12 cellular contexts compared by ENCODE assay signal in genomic region chr1:44103270-44104131, GRCh38.
A peak's percentile ranks its signal among the peaks of the same experiment; 100 is the strongest.
DNase-seq lines count a peak whose midpoint lies in the region; TF ChIP-seq lines count a peak whose summit lies in the region.
"Had no signal": no experiment of that assay in that cellular context is flagged by ENCODE, and none has a peak within 500 bp of the region (broad histone marks: within the 10 kb centered on the region; RNA-seq: fewer than 3 reads in every experiment).

No MANE protein-coding gene starts in this region.

- H3K36me3 ChIP-seq in brain microvascular endothelial cell (replicated peaks), result no peaks in the 10 kb centered on the region
- H3K36me3 ChIP-seq: SJCRH30 had no signal

- H3K4me3 ChIP-seq in brain microvascular endothelial cell (ENCODE audit: low read depth, low read length), result no peak overlapping the region
- H3K4me3 ChIP-seq: SJCRH30 had no signal

- in situ Hi-C loops in brain microvascular endothelial cell (cut with HindIII; ENCODE audit: low pct_ligation_motif_present, low sequenced_read_pairs), result no loop called here

- peaks cover 43% of the 10 kb centered on the region for H3K27me3 Mint-ChIP-seq in nephron progenitor cell (ENCODE audit: low read depth, poor library complexity)

- peak; percentile 88 for DNase-seq in DMS53 (lab: John Stamatoyannopoulos, UW)
- peak; percentile 36 for DNase-seq in HuH-7 (ENCODE audit: low spot score)
- DNase-seq in brain microvascular endothelial cell, result peak; percentile 24
- DNase-seq in nephron progenitor cell, result peak; percentile 61
- no peak for DNase-seq in NCI-H345 treated with DMSO at 0.1 percent for 48 hours (lab: John Stamatoyannopoulos, UW; ENCODE audit: unreplicated experiment)
- no peak for DNase-seq in NCI-H1105 (lab: John Stamatoyannopoulos, UW)
- DNase-seq in NCI-H1417 treated with DMSO at 0.1 percent for 48 hours (lab: John Stamatoyannopoulos, UW), result no peak
- no peak for DNase-seq in NCI-H1930 (lab: John Stamatoyannopoulos, UW)
- DNase-seq: cerebellar nuclear complex, foreskin melanocyte, KG1, SJCRH30 had no signal

- H3K27me3 ChIP-seq in brain microvascular endothelial cell (replicated peaks), result no peaks in the 10 kb centered on the region

- H3K36me3 Mint-ChIP-seq in nephron progenitor cell (ENCODE audit: low read depth), result no peaks in the 10 kb centered on the region

- H3K4me1 Mint-ChIP-seq in nephron progenitor cell, result no peaks in the 10 kb centered on the region

- TF ChIP-seq CTCF in brain microvascular endothelial cell (IDR thresholded peaks at IDR 0.05; ENCODE audit: low read depth, low read length, missing control alignments) (peak; percentile 47), nephron progenitor cell (IDR thresholded peaks at IDR 0.05) (peak; percentile 39)

- H3K27ac Mint-ChIP-seq in nephron progenitor cell, result no peak overlapping the region

- H3K27ac ChIP-seq in brain microvascular endothelial cell, result no peak overlapping the region
- H3K27ac ChIP-seq: SJCRH30 had no signal

- no peak overlapping the region for H3K4me3 Mint-ChIP-seq in nephron progenitor cell

- no peaks in the 10 kb centered on the region for H3K9me3 Mint-ChIP-seq in nephron progenitor cell

Comparison
In these comparisons a context has a peak if more than half of its experiments do, and no peak if none do; other contexts are left out.
1. DNase-seq: peak in DMS53 (single experiment), HuH-7 (single experiment), brain microvascular endothelial cell (single experiment) and nephron progenitor cell (single experiment); none in NCI-H345 treated with DMSO at 0.1 percent for 48 hours (single experiment), NCI-H1105 (single experiment), NCI-H1417 treated with DMSO at 0.1 percent for 48 hours (single experiment) and NCI-H1930 (0 of 2).